Comparison of ENCODE assay signal across 8 cellular contexts in the genomic region with DNA sequence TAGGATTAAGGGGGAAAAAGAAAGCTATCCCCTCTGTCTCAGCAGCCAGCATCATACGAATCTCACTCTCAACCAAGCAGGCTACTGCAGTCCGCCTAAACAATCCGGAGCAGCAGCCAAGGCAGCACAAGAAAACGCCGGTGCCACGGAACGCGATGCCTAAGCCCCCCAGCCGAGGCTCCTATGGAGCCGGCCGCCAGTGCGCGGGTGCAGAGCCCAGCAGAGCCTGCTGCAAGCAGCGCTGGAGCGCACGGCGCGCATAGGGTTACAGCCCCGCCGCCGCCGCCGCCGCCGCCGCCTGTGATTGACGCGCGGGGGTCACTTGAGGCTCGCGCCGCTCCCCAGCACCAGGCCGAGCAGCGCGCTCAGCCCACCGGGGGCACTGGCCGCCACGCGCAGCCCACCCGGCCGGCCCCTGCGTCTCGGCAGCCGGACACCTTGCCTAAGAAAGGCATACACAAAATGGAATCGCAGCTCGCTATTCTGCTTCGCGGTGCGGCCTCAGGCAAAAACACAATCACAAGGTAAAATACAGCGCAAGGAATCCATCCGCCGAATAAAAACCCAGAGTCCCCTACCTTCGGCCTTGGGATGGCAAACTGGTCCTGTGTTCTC. TPM values are rescaled to one million over a fixed set of nuclear protein-coding genes. Genes with fewer than 3 reads are reported as not detected.
A peak's percentile ranks its signal among the peaks of the same experiment; 100 is the strongest.
DNase-seq lines count a peak whose midpoint lies in the region; ATAC-seq and TF ChIP-seq lines count a peak whose summit lies in the region.

No MANE protein-coding gene starts in this region.

- WGBS in ectodermal cell, 2 experiments = 1% methylated on average over 53 of the region's 53 CpGs

- ATAC-seq in memory B cell (ENCODE audit: low read depth) = peak; percentile 57
- ATAC-seq in stimulated activated naive CD8-positive, alpha-beta T cell treated with anti-CD3 and anti-CD28 coated beads, Interleukin-15, amount 100 ng/mL, for 72 hours = peak; percentile 36

- no peak for TF ChIP-seq CTCF in Calu3 (IDR thresholded peaks at IDR 0.05; ENCODE audit: unreplicated experiment)

- no TSS peak for BruUV-seq in Calu3 (replicated peaks; lab: Mats Ljungman, UMichigan)

- H3K27me3 ChIP-seq in ectodermal cell (ENCODE audit: control insufficient read depth, insufficient read depth, low read length, poor library complexity, severe bottlenecking) = peaks cover 40% of the 10 kb centered on the region

- H3K4me3 Mint-ChIP-seq in Calu3 (ENCODE audit: low read depth, unreplicated experiment) = peak overlapping the region; percentile 80
- peak overlapping the region; percentile 95 for H3K4me3 Mint-ChIP-seq in activated CD4-positive, alpha-beta T cell treated with anti-CD3 and anti-CD28 coated beads, Interleukin-2, amount 10 ng/mL, durations not matched to agents 24 days and 14 days
- peak overlapping the region; percentile 51 for H3K4me3 Mint-ChIP-seq in memory B cell
- H3K4me3 Mint-ChIP-seq in stimulated activated naive CD8-positive, alpha-beta T cell treated with anti-CD3 and anti-CD28 coated beads, Interleukin-15, amount 100 ng/mL, for 72 hours = peak overlapping the region; percentile 83 to 84

- H3K36me3 Mint-ChIP-seq in Calu3 (ENCODE audit: insufficient read depth, unreplicated experiment) = peaks cover 34% of the 10 kb centered on the region
- no peaks in the 10 kb centered on the region for H3K36me3 Mint-ChIP-seq in activated CD4-positive, alpha-beta T cell treated with anti-CD3 and anti-CD28 coated beads, Interleukin-2, amount 10 ng/mL, durations not matched to agents 24 days and 14 days (ENCODE audit: low read depth)
- peaks cover 4% of the 10 kb centered on the region for H3K36me3 Mint-ChIP-seq in memory B cell

- peak overlapping the region; percentile 60 for H3K4me3 ChIP-seq in ectodermal cell (ENCODE audit: insufficient read depth, low read depth, low read length)

- no peaks in the 10 kb centered on the region for H3K27me3 Mint-ChIP-seq in Calu3 (ENCODE audit: unreplicated experiment)
- H3K27me3 Mint-ChIP-seq in activated CD4-positive, alpha-beta T cell treated with anti-CD3 and anti-CD28 coated beads, Interleukin-2, amount 10 ng/mL, durations not matched to agents 24 days and 14 days = no peaks in the 10 kb centered on the region
- peaks cover 38% of the 10 kb centered on the region for H3K27me3 Mint-ChIP-seq in memory B cell
- no peaks in the 10 kb centered on the region for H3K27me3 Mint-ChIP-seq in stimulated activated naive CD8-positive, alpha-beta T cell treated with anti-CD3 and anti-CD28 coated beads, Interleukin-15, amount 100 ng/mL, for 72 hours

- no peaks in the 10 kb centered on the region for H3K9me3 ChIP-seq in ectodermal cell (ENCODE audit: control insufficient read depth, low read length)

- H3K27ac Mint-ChIP-seq in Calu3 (ENCODE audit: unreplicated experiment) (no peak overlapping the region), memory B cell (no peak overlapping the region)
- H3K27ac Mint-ChIP-seq in activated CD4-positive, alpha-beta T cell treated with anti-CD3 and anti-CD28 coated beads, Interleukin-2, amount 10 ng/mL, durations not matched to agents 24 days and 14 days = peak overlapping the region; percentile 82
- no peak overlapping the region for H3K27ac Mint-ChIP-seq in stimulated activated naive CD8-positive, alpha-beta T cell treated with anti-CD3 and anti-CD28 coated beads, Interleukin-15, amount 100 ng/mL, for 72 hours

- H3K4me1 ChIP-seq in ectodermal cell (ENCODE audit: control insufficient read depth, insufficient read depth, low read length) = peaks cover 37% of the 10 kb centered on the region

- H3K36me3 ChIP-seq in ectodermal cell (ENCODE audit: control insufficient read depth, insufficient read depth, low read length) = no peaks in the 10 kb centered on the region

- H3K4me1 Mint-ChIP-seq in Calu3 (ENCODE audit: low read depth, unreplicated experiment) = peaks cover 54% of the 10 kb centered on the region
- peaks cover 63% of the 10 kb centered on the region for H3K4me1 Mint-ChIP-seq in activated CD4-positive, alpha-beta T cell treated with anti-CD3 and anti-CD28 coated beads, Interleukin-2, amount 10 ng/mL, durations not matched to agents 24 days and 14 days
- H3K4me1 Mint-ChIP-seq in memory B cell = peaks cover 23% of the 10 kb centered on the region
- peaks cover 74% of the 10 kb centered on the region for H3K4me1 Mint-ChIP-seq in stimulated activated naive CD8-positive, alpha-beta T cell treated with anti-CD3 and anti-CD28 coated beads, Interleukin-15, amount 100 ng/mL, for 72 hours

- intact Hi-C loops in Calu3 (cut with micrococcal nuclease; ENCODE audit: unreplicated experiment) = loop anchor here (10.0 kb wide), 1 partner anchor 117 kb away; no protein-coding TSS in a partner anchor
- intact Hi-C loops in activated CD4-positive, alpha-beta T cell treated with anti-CD3 and anti-CD28 coated beads, Interleukin-2, amount 10 ng/mL, durations not matched to agents 24 days and 14 days (cut with micrococcal nuclease) = loop anchor here (2.0 to 5.0 kb wide), 2 partner anchors 117 to 176 kb away; no protein-coding TSS in a partner anchor

- no peak overlapping the region for H3K27ac ChIP-seq in ectodermal cell (ENCODE audit: insufficient read depth, low read depth, low read length, poor library complexity, severe bottlenecking)

- peak; percentile 50 for DNase-seq in Calu3
- DNase-seq in M059J (ENCODE audit: low read depth) = peak; percentile 45
- peak; percentile 86 for DNase-seq in activated CD4-positive, alpha-beta T cell treated with anti-CD3 and anti-CD28 coated beads, Interleukin-2, amount 10 ng/mL, durations not matched to agents 24 days and 14 days
- no peak for DNase-seq in memory B cell (ENCODE audit: low spot score in 2 of 2)
- DNase-seq in stimulated activated naive CD8-positive, alpha-beta T cell treated with anti-CD3 and anti-CD28 coated beads, Interleukin-15, amount 100 ng/mL, for 72 hours = peak; percentile 34 to 51
- no peak for DNase-seq in UCSD-AML1 (lab: John Stamatoyannopoulos, UW; ENCODE audit: unreplicated experiment)
- no peak for DNase-seq in 8988T

- H3K9me3 Mint-ChIP-seq in Calu3 (ENCODE audit: low read depth, unreplicated experiment) (no peaks in the 10 kb centered on the region), memory B cell (peaks cover 5% of the 10 kb centered on the region)
- peaks cover 6% of the 10 kb centered on the region for H3K9me3 Mint-ChIP-seq in activated CD4-positive, alpha-beta T cell treated with anti-CD3 and anti-CD28 coated beads, Interleukin-2, amount 10 ng/mL, durations not matched to agents 24 days and 14 days
- peaks cover 0 to 8% of the 10 kb centered on the region in 2 donors for H3K9me3 Mint-ChIP-seq in stimulated activated naive CD8-positive, alpha-beta T cell treated with anti-CD3 and anti-CD28 coated beads, Interleukin-15, amount 100 ng/mL, for 72 hours

- CTCF ChIA-PET in Calu3 (lab: Charles Lee) = interaction anchor here (3.0 kb wide), 1 partner anchor 37 kb away, joined by 10 read pairs; no protein-coding TSS in a partner anchor

RNA-seq across cellular contexts. Expression of gene HIVEP3, which starts 0.8 kb away (rescaled TPM):
- 5.6 and 9.0 TPM in 2 replicates for total RNA-seq in Calu3 (2022)
- 4.2 and 10.0 TPM in 2 replicates for total RNA-seq in M059J (2014; rRNA removed; shearing (Covaris generic))
- 70.5 and 73.9 TPM in 2 replicates for total RNA-seq in activated CD4-positive, alpha-beta T cell treated with anti-CD3 and anti-CD28 coated beads, Interleukin-2, amount 10 ng/mL, durations not matched to agents 24 days and 14 days
- polyA plus RNA-seq in ectodermal cell (2013, experiment 1 of 4) = 0.85 TPM
- 0.75 TPM for polyA plus RNA-seq in ectodermal cell (2013, experiment 2 of 4)
- 1.0 TPM for polyA plus RNA-seq in ectodermal cell (2013, experiment 3 of 4)
- polyA plus RNA-seq in ectodermal cell (2013, experiment 4 of 4) = 1.1 TPM

Comparison
In these comparisons a context has a peak if more than half of its experiments do, and no peak if none do; other contexts are left out.
1. DNase-seq: peak in Calu3 (single experiment), M059J (single experiment), activated CD4-positive, alpha-beta T cell treated with anti-CD3 and anti-CD28 coated beads, Interleukin-2, amount 10 ng/mL, durations not matched to agents 24 days and 14 days (single experiment) and stimulated activated naive CD8-positive, alpha-beta T cell treated with anti-CD3 and anti-CD28 coated beads, Interleukin-15, amount 100 ng/mL, for 72 hours (2 of 2); none in memory B cell (0 of 2), UCSD-AML1 (single experiment) and 8988T (single experiment).
2. Peak in every context shown above with its lines, with median percentiles within 50 percentile points of each other: H3K4me3 Mint-ChIP-seq.